Comparison of ENCODE assay signal across 8 cellular contexts in the genomic region with DNA sequence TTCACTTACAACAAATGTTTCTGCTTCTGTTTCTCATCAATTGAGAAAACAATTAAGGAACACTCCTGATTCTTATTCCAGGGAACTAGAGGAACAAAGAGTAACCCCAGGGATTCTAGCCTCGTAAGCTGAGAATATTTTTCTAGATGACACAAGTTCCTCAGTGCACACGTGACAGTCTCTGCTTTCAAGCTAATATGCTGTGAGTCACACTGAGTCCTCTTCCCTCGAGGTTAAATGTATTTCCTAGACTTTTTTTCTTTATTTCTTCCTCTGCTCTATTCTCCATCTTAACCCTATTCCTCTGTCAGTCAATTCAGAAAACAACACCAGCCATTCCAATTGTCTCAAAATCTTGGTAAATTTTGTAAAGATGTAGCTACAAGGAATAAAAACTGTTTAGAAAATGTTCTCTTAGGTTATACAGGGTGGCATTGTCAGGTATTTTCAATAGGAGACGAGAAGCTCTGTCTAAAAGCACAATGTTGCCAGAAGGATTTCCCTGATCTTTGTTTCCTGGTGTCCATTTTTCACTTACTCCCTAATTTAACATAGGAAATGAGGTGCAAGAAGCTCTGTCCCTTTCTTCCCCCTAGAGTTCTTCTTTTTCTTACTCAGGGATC. TPM values are rescaled to one million over a fixed set of nuclear protein-coding genes. Genes with fewer than 3 reads are reported as not detected.
A peak's percentile ranks its signal among the peaks of the same experiment; 100 is the strongest.
DNase-seq lines count a peak whose midpoint lies in the region; ATAC-seq, FAIRE-seq and TF ChIP-seq lines count a peak whose summit lies in the region.

No MANE protein-coding gene starts in this region.

- no peak overlapping the region for H3K4me3 ChIP-seq in DND-41 (ENCODE audit: low read depth in 1 of 2, low read length in 2 of 2)
- H3K4me3 ChIP-seq in H1 (ENCODE audit: extremely low read depth in 1 of 4, insufficient read depth in 2 of 4, low read depth in 3 of 4, low read length in 4 of 4): no peak overlapping the region
- H3K4me3 ChIP-seq in neuronal stem cell (ENCODE audit: low read length in 2 of 2): no peak overlapping the region

- H2AFZ ChIP-seq in DND-41 (ENCODE audit: low read depth, low read length) (no peak overlapping the region), H1 (ENCODE audit: low read length) (peak overlapping the region; percentile 35; the same call in 1 of the 2 replicates), neuronal stem cell (ENCODE audit: low read length) (peak overlapping the region; percentile 65)

- peaks cover 10% of the 10 kb centered on the region for H3K4me1 ChIP-seq in DND-41 (ENCODE audit: insufficient read depth, low read length)
- peaks cover 0 to 10% (median 4%) of the 10 kb centered on the region in 4 experiments; a peak in 3 of 7 replicates for H3K4me1 ChIP-seq in H1 (replicated peaks in 1 of 4; ENCODE audit: control insufficient read depth in 3 of 4, insufficient read depth in 4 of 4, low read length in 3 of 4)
- peaks cover 6 to 8% of the 10 kb centered on the region in 2 donors for H3K4me1 ChIP-seq in neuronal stem cell (ENCODE audit: control insufficient read depth in 2 of 2, insufficient read depth in 1 of 2, low read depth in 1 of 2, low read length in 2 of 2)

- H4K20me1 ChIP-seq in DND-41 (ENCODE audit: insufficient read depth, low read length) (no peaks in the 10 kb centered on the region), H1 (replicated peaks in 1 of 2; ENCODE audit: control insufficient read depth in 1 of 2, insufficient read depth in 2 of 2, low read length in 2 of 2) (no peaks in the 10 kb centered on the region)

- H4K8ac ChIP-seq in H1 (ENCODE audit: extremely low read depth, insufficient read depth, low read length) (no peak overlapping the region), neuronal stem cell (ENCODE audit: low read depth, low read length) (no peak overlapping the region)

- no peak for TF ChIP-seq RAD21 in H1 (IDR thresholded peaks at IDR 0.05 in 1 of 2, conservative IDR thresholded peaks at IDR 0.05 in 1 of 2; ENCODE audit: low read depth in 2 of 2, low read length in 2 of 2)

- H2BK120ac ChIP-seq in H1 (replicated peaks; ENCODE audit: low read depth, low read length) (no peak overlapping the region), neuronal stem cell (ENCODE audit: low read depth, low read length) (no peak overlapping the region)

- H2BK12ac ChIP-seq in H1 (ENCODE audit: low read depth, low read length) (no peak overlapping the region), neuronal stem cell (ENCODE audit: low read length) (no peak overlapping the region)

- CTCF ChIA-PET in H1 (lab: Charles Lee; ENCODE audit: partially characterized antibody): interaction anchor here (1.2 to 1.3 kb wide), 2 partner anchors 25 to 73 kb away, joined by 3 to 5 read pairs; no protein-coding TSS in a partner anchor

- H3K14ac ChIP-seq in H1 (ENCODE audit: insufficient read length) (no peak overlapping the region), neuronal stem cell (ENCODE audit: low read length) (no peak overlapping the region)

- H3K56ac ChIP-seq in H1 (replicated peaks; ENCODE audit: insufficient read length, low read depth, low read length): no peak overlapping the region

- no peak overlapping the region for H2BK5ac ChIP-seq in H1 (ENCODE audit: low read depth, low read length)
- H2BK5ac ChIP-seq in neuronal stem cell (ENCODE audit: low read length): no peak overlapping the region

- peak; percentile 33; the same call in 1 of the 3 replicates for ATAC-seq in DND-41 (ENCODE audit: insufficient read depth, low read depth)
- ATAC-seq in HG02852 (IDR thresholded peaks at IDR 0.05; ENCODE audit: unreplicated experiment): no peak
- no peak for ATAC-seq in GM18867 (IDR thresholded peaks at IDR 0.05; ENCODE audit: unreplicated experiment)

- H3K9ac ChIP-seq in DND-41 (ENCODE audit: low read depth, low read length): no peak overlapping the region
- H3K9ac ChIP-seq in H1 (replicated peaks in 1 of 4; ENCODE audit: extremely low read depth in 1 of 4, low read depth in 3 of 4, low read length in 3 of 4): no peak overlapping the region
- H3K9ac ChIP-seq in neuronal stem cell (ENCODE audit: low read depth, low read length, poor library complexity): no peak overlapping the region

- H3K36me3 ChIP-seq in DND-41 (ENCODE audit: insufficient read depth, low read length) (0 out of 2 replicates have a peak, but pooled peaks cover 4% of the 10 kb centered on the region), H1 (ENCODE audit: control insufficient read depth in 2 of 4, insufficient read depth in 4 of 4, low read length in 3 of 4) (no peaks in the 10 kb centered on the region), neuronal stem cell (replicated peaks in 1 of 2; ENCODE audit: control insufficient read depth in 2 of 2, insufficient read depth in 2 of 2, low read length in 2 of 2) (peaks cover 0 to 1% of the 10 kb centered on the region in 2 donors)

- no peak overlapping the region for H4K5ac ChIP-seq in H1 (ENCODE audit: insufficient read length, low read depth, low read length)

- H2BK15ac ChIP-seq in H1 (ENCODE audit: low read length) (no peak overlapping the region), neuronal stem cell (ENCODE audit: low read length) (no peak overlapping the region)

- 39% methylated on average over 4 of the region's 4 CpGs; no CpG with 5 or more reads in 1 of the 2 experiments for WGBS in H1 (ENCODE audit: extremely low coverage in 1 of 2, insufficient coverage in 1 of 2, insufficient read length in 1 of 2, insufficient replicate concordance in 2 of 2, low coverage in 1 of 2, low lambda C conversion rate in 2 of 2, missing lambda C conversion rate in 1 of 2), 2 experiments
- WGBS in neuronal stem cell (ENCODE audit: extremely low coverage in 2 of 2, insufficient read length in 2 of 2, insufficient replicate concordance in 1 of 2), 2 donors: no CpG with 5 or more reads among the region's 4 CpGs

- H3K79me2 ChIP-seq in DND-41 (ENCODE audit: insufficient read depth, low read length) (peaks cover 11% of the 10 kb centered on the region), H1 (ENCODE audit: control insufficient read depth in 1 of 2, insufficient read depth in 2 of 2, low read length in 2 of 2) (no peaks in the 10 kb centered on the region)

- H3K4me2 ChIP-seq in DND-41 (ENCODE audit: insufficient read depth, low read length) (no peak overlapping the region), H1 (ENCODE audit: insufficient read depth in 1 of 2, low read depth in 2 of 2, low read length in 2 of 2) (no peak overlapping the region), neuronal stem cell (ENCODE audit: insufficient read depth, low read length, poor library complexity, severe bottlenecking) (no peak overlapping the region)

- H3K23me2 ChIP-seq in H1 (ENCODE audit: low read depth, low read length): no peaks in the 10 kb centered on the region

- H3K18ac ChIP-seq in H1 (ENCODE audit: extremely low read depth, low read length): no peak overlapping the region
- no peak overlapping the region for H3K18ac ChIP-seq in neuronal stem cell (ENCODE audit: low read length)

- TF ChIP-seq EP300 in H1 (IDR thresholded peaks at IDR 0.05; ENCODE audit: borderline replicate concordance in 1 of 2, low read depth in 2 of 2, low read length in 2 of 2): no peak

- peaks cover 14% of the 10 kb centered on the region for H3K9me3 ChIP-seq in DND-41 (ENCODE audit: insufficient read depth, low read length, severe bottlenecking)
- H3K9me3 ChIP-seq in H1 (ENCODE audit: insufficient read depth in 2 of 2, low read depth in 1 of 2, low read length in 1 of 2): peaks cover 0 to 6% of the 10 kb centered on the region in 2 experiments; a peak in 1 of 4 replicates
- peaks cover 0 to 3% of the 10 kb centered on the region in 2 donors for H3K9me3 ChIP-seq in neuronal stem cell (replicated peaks in 1 of 2; ENCODE audit: control insufficient read depth in 2 of 2, insufficient read depth in 1 of 2, low read depth in 1 of 2, low read length in 2 of 2)

- H2AK5ac ChIP-seq in H1 (ENCODE audit: low read depth, low read length): no peak overlapping the region
- no peak overlapping the region for H2AK5ac ChIP-seq in neuronal stem cell (ENCODE audit: low read depth, low read length)

- H3K23ac ChIP-seq in H1 (ENCODE audit: insufficient read length) (no peak overlapping the region), neuronal stem cell (ENCODE audit: low read depth, low read length, poor library complexity) (no peak overlapping the region)

- H3K79me1 ChIP-seq in H1 (ENCODE audit: low read depth, low read length) (no peaks in the 10 kb centered on the region), neuronal stem cell (ENCODE audit: low read depth, low read length) (no peaks in the 10 kb centered on the region)

- TF ChIP-seq CTCF in DND-41 (IDR thresholded peaks at IDR 0.05; ENCODE audit: borderline replicate concordance, extremely low read depth, low read length, poor library complexity, severe bottlenecking) (no peak), H1 (IDR thresholded peaks at IDR 0.05; ENCODE audit: control extremely low read depth in 1 of 3, insufficient read depth in 1 of 3, low read depth in 1 of 3, low read length in 3 of 3) (no peak)

- H3K27me3 ChIP-seq in DND-41 (ENCODE audit: insufficient read depth, low read length, poor library complexity) (no peaks in the 10 kb centered on the region), H1 (replicated peaks in 1 of 4; ENCODE audit: control insufficient read depth in 3 of 4, extremely low read depth in 1 of 4, insufficient read depth in 3 of 4, low read length in 3 of 4) (no peaks in the 10 kb centered on the region), neuronal stem cell (ENCODE audit: control insufficient read depth in 3 of 3, insufficient read depth in 3 of 3, low read depth in 1 of 3, low read length in 3 of 3) (no peaks in the 10 kb centered on the region)

- in situ Hi-C loops in G401 (cut with HindIII; ENCODE audit: low sequenced_read_pairs): no loop called here

- POLR2A ChIA-PET in H1 (lab: Charles Lee; ENCODE audit: partially characterized antibody): interaction anchor here (1.1 kb wide), 1 partner anchor 33 kb away, joined by 3 read pairs; no protein-coding TSS in a partner anchor

- no peak for TF ChIP-seq POLR2A in H1 (IDR thresholded peaks at IDR 0.05; ENCODE audit: control extremely low read depth in 1 of 2, low read depth in 2 of 2, low read length in 2 of 2)

- H3K4ac ChIP-seq in H1 (replicated peaks; ENCODE audit: insufficient read length, low read depth, low read length): no peak overlapping the region
- no peak overlapping the region for H3K4ac ChIP-seq in neuronal stem cell (ENCODE audit: low read length)

- no peak overlapping the region for H2BK20ac ChIP-seq in H1 (ENCODE audit: low read length)

- no peak overlapping the region for H3K27ac ChIP-seq in DND-41 (ENCODE audit: low read length)
- no peak overlapping the region for H3K27ac ChIP-seq in H1 (ENCODE audit: low read depth, low read length)
- H3K27ac ChIP-seq in neuronal stem cell (replicated peaks; ENCODE audit: low read length): peak overlapping the region; percentile 63
- no peak overlapping the region for H3K27ac ChIP-seq in substantia nigra (ENCODE audit: low read depth, low read length, poor library complexity, severe bottlenecking)

- no peak for DNase-seq in DND-41
- DNase-seq in NCI-H460 (ENCODE audit: extremely low read depth, low read depth): peak; percentile 53
- no peak for DNase-seq in H1 (ENCODE audit: low read depth in 1 of 2, low spot score in 2 of 2)
- DNase-seq in neuronal stem cell (ENCODE audit: low spot score): peak; percentile 45
- DNase-seq in G401 (ENCODE audit: low spot score): no peak
- DNase-seq in substantia nigra (lab: John Stamatoyannopoulos, UW): no peak

- H4K91ac ChIP-seq in H1 (replicated peaks; ENCODE audit: insufficient read length, low read length): no peak overlapping the region
- no peak overlapping the region for H4K91ac ChIP-seq in neuronal stem cell (ENCODE audit: low read depth, low read length, poor library complexity)

- peak; percentile 70 for FAIRE-seq in H1 (lab: Jason Lieb, UNC)

RNA-seq across cellular contexts. Expression of a gene that starts 5.8 kb away (rescaled TPM):
- 29.1 and 32.2 TPM in 2 replicates for total RNA-seq in NCI-H460 (2014; rRNA removed; shearing (Covaris generic))
- 46.2 and 67.9 TPM in 2 replicates for polyA plus RNA-seq in NCI-H460 (2014; cell fraction: nucleus; rRNA removed)
- 94.0 and 94.2 TPM in 2 replicates for total RNA-seq in H1 (2021; fragmentation: NEBNext Ultra II Directional; extraction: Animal tissue kit (Norgen Biotek cat#: 25700))
- 18.7 and 22.9 TPM in 2 replicates for polyA plus RNA-seq in H1 (2011; rRNA removed)
- 26.6 TPM for polyA plus RNA-seq in H1 (2011; cell fraction: cytosol; rRNA removed)
- polyA plus RNA-seq in H1 (2011; cell fraction: nucleus; rRNA removed): 14.5 TPM
- 24.9 to 57.2 TPM (median 35.1 TPM) in 4 replicates for polyA plus RNA-seq in H1 (2012, experiment 1 of 2)
- 6.7 TPM for polyA plus RNA-seq in H1 (2012, experiment 2 of 2)
- 54.7 TPM for polyA plus RNA-seq in H1 (2013, experiment 1 of 2)
- 60.5 TPM for polyA plus RNA-seq in H1 (2013, experiment 2 of 2)
- 28.4 and 53.6 TPM in 2 replicates for polyA minus RNA-seq in H1 (2011; rRNA and poly(A)+ RNA removed)
- 28.0 TPM for polyA minus RNA-seq in H1 (2011; cell fraction: cytosol; rRNA and poly(A)+ RNA removed)
- 86.1 TPM for polyA minus RNA-seq in H1 (2011; cell fraction: nucleus; rRNA and poly(A)+ RNA removed)
- 19.7 TPM for polyA plus RNA-seq in neuronal stem cell (2013, experiment 1 of 2)
- polyA plus RNA-seq in neuronal stem cell (2013, experiment 2 of 2): 19.2 TPM
- total RNA-seq in G401 (2014; rRNA removed; shearing (Covaris generic)): 37.5 and 53.7 TPM in 2 replicates

Comparison
In these comparisons a context has a peak if more than half of its experiments do, and no peak if none do; other contexts are left out.
1. DNase-seq: peak in NCI-H460 (single experiment) and neuronal stem cell (single experiment); none in DND-41 (single experiment), H1 (0 of 2), G401 (single experiment) and substantia nigra (0 of 49).